14 cellular contexts compared by ENCODE assay signal in the genomic region with DNA sequence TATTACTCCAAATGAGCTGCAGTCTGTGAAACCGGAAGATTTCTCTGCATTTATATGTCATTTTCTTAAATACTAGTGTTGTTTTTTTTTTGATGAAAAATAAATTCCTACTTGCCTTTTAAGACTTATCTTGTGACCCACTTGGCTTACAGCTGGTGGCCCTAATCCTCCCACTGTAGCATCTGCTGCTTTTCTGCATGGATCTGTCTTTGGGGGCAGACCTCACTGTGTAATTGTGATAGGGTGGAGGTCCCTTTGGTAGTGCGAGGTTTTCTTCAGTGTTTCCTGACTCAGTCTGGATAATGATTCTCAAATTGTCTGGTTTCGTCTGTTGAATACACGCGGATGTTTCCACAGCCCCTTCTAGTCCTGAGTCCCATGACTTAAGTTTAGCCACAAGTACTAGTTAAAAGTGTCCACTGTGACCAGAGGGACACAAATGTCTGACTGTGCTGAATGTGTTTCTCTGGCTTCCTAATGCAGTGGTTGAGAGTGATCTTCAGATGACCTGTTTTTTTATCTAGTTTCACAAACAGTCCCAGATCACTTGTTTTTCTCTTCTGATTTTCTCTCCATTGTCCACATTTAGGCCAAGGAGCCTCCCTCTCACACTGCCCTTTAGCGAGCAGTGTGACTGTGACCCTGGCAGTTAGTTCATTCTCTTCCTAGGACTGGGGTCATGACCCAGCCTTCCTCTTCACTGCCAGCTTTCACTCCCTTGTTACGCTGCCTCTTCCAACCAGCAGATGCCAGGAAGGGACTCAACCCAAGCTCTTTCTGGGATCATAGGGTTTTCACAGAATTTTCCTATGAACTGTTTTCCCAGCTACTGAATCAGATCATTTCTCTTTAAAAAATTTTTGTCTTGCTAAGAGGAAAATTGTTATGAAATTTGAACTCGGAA.
DNase-seq lines count a peak whose midpoint lies in the region; ATAC-seq lines count a peak whose summit lies in the region.
"Had no signal": no experiment of that assay in that cellular context is flagged by ENCODE, and none has a peak within 500 bp of the region (broad histone marks: within the 10 kb centered on the region; RNA-seq: fewer than 3 reads in every experiment).

No MANE protein-coding gene starts in this region.

- no peaks in the 10 kb centered on the region for H3K9me3 Mint-ChIP-seq in activated naive CD8-positive, alpha-beta T cell treated with anti-CD3 and anti-CD28 coated beads, Interleukin-2, amount 10 ng/mL, durations not matched to agents 7 days and 5 days
- H3K9me3 Mint-ChIP-seq: stimulated activated naive CD8-positive, alpha-beta T cell treated with anti-CD3 and anti-CD28 coated beads, Interleukin-15, Interleukin-2, amounts not matched to agents 100 ng/mL and 50 ng/mL, for 24 hours had no signal

- ATAC-seq in activated naive CD8-positive, alpha-beta T cell treated with anti-CD3 and anti-CD28 coated beads, Interleukin-2, amount 10 ng/mL, durations not matched to agents 7 days and 5 days (ENCODE audit: low read depth), result no peak
- ATAC-seq in left lobe of liver, result peak; percentile 85
- no peak for ATAC-seq in HG03457 (IDR thresholded peaks at IDR 0.05; ENCODE audit: unreplicated experiment)
- ATAC-seq: PC-3 had no signal

- POLR2A ChIA-PET in activated naive CD8-positive, alpha-beta T cell treated with anti-CD3 and anti-CD28 coated beads, Interleukin-2, amount 10 ng/mL, durations not matched to agents 7 days and 5 days (lab: Charles Lee), result no interaction called here

- no peaks in the 10 kb centered on the region for H3K27me3 Mint-ChIP-seq in activated naive CD8-positive, alpha-beta T cell treated with anti-CD3 and anti-CD28 coated beads, Interleukin-2, amount 10 ng/mL, durations not matched to agents 7 days and 5 days
- H3K27me3 Mint-ChIP-seq: stimulated activated naive CD8-positive, alpha-beta T cell treated with anti-CD3 and anti-CD28 coated beads, Interleukin-15, Interleukin-2, amounts not matched to agents 100 ng/mL and 50 ng/mL, for 24 hours had no signal

- no peaks in the 10 kb centered on the region for H3K36me3 ChIP-seq in skeletal muscle tissue (ENCODE audit: control insufficient read depth in 3 of 3, insufficient read depth in 3 of 3, low read length in 3 of 3)

- H3K4me3 ChIP-seq in skeletal muscle tissue (ENCODE audit: low read length in 3 of 3), result no peak overlapping the region

- H3K36me3 Mint-ChIP-seq in activated naive CD8-positive, alpha-beta T cell treated with anti-CD3 and anti-CD28 coated beads, Interleukin-2, amount 10 ng/mL, durations not matched to agents 7 days and 5 days, result peaks cover 14% of the 10 kb centered on the region

- H3K27me3 ChIP-seq in skeletal muscle tissue (ENCODE audit: control insufficient read depth in 3 of 3, insufficient read depth in 3 of 3, low read length in 3 of 3), result peaks cover 0 to 9% (median 3%) of the 10 kb centered on the region in 3 donors

- H3K4me1 Mint-ChIP-seq in activated naive CD8-positive, alpha-beta T cell treated with anti-CD3 and anti-CD28 coated beads, Interleukin-2, amount 10 ng/mL, durations not matched to agents 7 days and 5 days, result peaks cover 43% of the 10 kb centered on the region

- H3K9ac ChIP-seq in skeletal muscle tissue (ENCODE audit: low read depth in 1 of 3, low read length in 3 of 3), result no peak overlapping the region

- H3K27ac ChIP-seq in skeletal muscle tissue (ENCODE audit: low read depth, low read length), result peak overlapping the region; percentile 75
- H3K27ac ChIP-seq: VCaP had no signal

- peaks cover 18 to 28% (median 26%) of the 10 kb centered on the region in 3 donors for H3K4me1 ChIP-seq in skeletal muscle tissue (ENCODE audit: control insufficient read depth in 3 of 3, insufficient read depth in 3 of 3, low read length in 3 of 3)

- DNase-seq in D341Med (ENCODE audit: low spot score) (peak; percentile 62), left lobe of liver (ENCODE audit: low spot score) (no peak), glomerular visceral epithelial cell (ENCODE audit: extremely low spot score) (no peak)
- DNase-seq in activated naive CD8-positive, alpha-beta T cell treated with anti-CD3 and anti-CD28 coated beads, Interleukin-2, amount 10 ng/mL, durations not matched to agents 7 days and 5 days, result no peak
- no peak for DNase-seq in stimulated activated CD4-positive, alpha-beta T cell treated with anti-CD3 and anti-CD28 coated beads, Interleukin-2, amount 100 ng/mL, for 48 hours
- DNase-seq in activated CD4-positive, alpha-beta T cell treated with anti-CD3 and anti-CD28 coated beads, Interleukin-2, amount 50 U/mL, for 4 hours, result no peak
- DNase-seq: Calu3, islet precursor cell, NCI-H2029, PC-3 had no signal

- H3K27ac Mint-ChIP-seq in activated naive CD8-positive, alpha-beta T cell treated with anti-CD3 and anti-CD28 coated beads, Interleukin-2, amount 10 ng/mL, durations not matched to agents 7 days and 5 days, result peak overlapping the region; percentile 57
- H3K27ac Mint-ChIP-seq: stimulated activated naive CD8-positive, alpha-beta T cell treated with anti-CD3 and anti-CD28 coated beads, Interleukin-15, Interleukin-2, amounts not matched to agents 100 ng/mL and 50 ng/mL, for 24 hours had no signal

- H3K4me3 Mint-ChIP-seq in activated naive CD8-positive, alpha-beta T cell treated with anti-CD3 and anti-CD28 coated beads, Interleukin-2, amount 10 ng/mL, durations not matched to agents 7 days and 5 days, result no peak overlapping the region
- H3K4me3 Mint-ChIP-seq: stimulated activated naive CD8-positive, alpha-beta T cell treated with anti-CD3 and anti-CD28 coated beads, Interleukin-15, Interleukin-2, amounts not matched to agents 100 ng/mL and 50 ng/mL, for 24 hours had no signal

- H3K9me3 ChIP-seq in skeletal muscle tissue (ENCODE audit: control insufficient read depth in 3 of 3, low read length in 3 of 3), result no peaks in the 10 kb centered on the region
